ENCODE assay signal across 8 cellular contexts in genomic region chr1:107056426-107057196, GRCh38. TPM values are rescaled to one million over a fixed set of nuclear protein-coding genes. Genes with fewer than 3 reads are reported as not detected.
DNase-seq lines count a peak whose midpoint lies in the region; ATAC-seq and TF ChIP-seq lines count a peak whose summit lies in the region.

Gene PRMT6 (plus strand): TSS chr1:107056674. CDS start chr1:107056716, 42 bp downstream.

- no peaks in the 10 kb centered on the region for H4K20me1 ChIP-seq in BLaER1

- under 1% methylated on average over 26 of the region's 73 CpGs for WGBS in right lobe of liver (ENCODE audit: insufficient coverage, low coverage, low lambda C conversion rate, missing lambda C conversion rate)

- peak within 1 kb of the TSS; percentile 97 for H3K4me2 ChIP-seq in BLaER1

- H3K27ac ChIP-seq in BLaER1 (peak within 1 kb of the TSS; percentile 95), right lobe of liver (peak within 1 kb of the TSS in 2 of 3 donors; percentile 66 to 70)

- H3K4me1 ChIP-seq in BLaER1 (peaks cover 25% of the 10 kb centered on the region), right lobe of liver (peaks cover 0 to 6% (median 0%) of the 10 kb centered on the region in 4 donors)

- TF ChIP-seq CTCF in right lobe of liver (IDR thresholded peaks at IDR 0.05), result no peak

- H3K4me3 ChIP-seq in BLaER1, result peak within 1 kb of the TSS; percentile 97
- H3K4me3 ChIP-seq in right lobe of liver, result peak within 1 kb of the TSS; percentile 59 to 84 (median 70)

- H3K36me3 ChIP-seq in BLaER1, result peaks cover 18% of the 10 kb centered on the region
- H3K36me3 ChIP-seq in right lobe of liver, result no peaks in the 10 kb centered on the region

- H3K9me3 ChIP-seq in BLaER1, result no peaks in the 10 kb centered on the region
- no peaks in the 10 kb centered on the region for H3K9me3 ChIP-seq in right lobe of liver

- intact Hi-C loops in right lobe of liver (cut with DNase I), result no loop called here

- H3K27me3 ChIP-seq in BLaER1, result no peaks in the 10 kb centered on the region
- no peaks in the 10 kb centered on the region for H3K27me3 ChIP-seq in right lobe of liver

- ATAC-seq in HG03460 (IDR thresholded peaks at IDR 0.05; ENCODE audit: unreplicated experiment), result peak; percentile 94
- peak; percentile 82 to 95 (median 88) for ATAC-seq in right lobe of liver

- TF ChIP-seq POLR2A in right lobe of liver (IDR thresholded peaks at IDR 0.05), result peak; percentile 64

- peak within 1 kb of the TSS; percentile 95 for H3K9ac ChIP-seq in BLaER1

- peak; percentile 55 for DNase-seq in GM19240 (ENCODE audit: insufficient read length, low spot score)
- DNase-seq in NCI-H526 treated with DMSO at 0.1 percent for 48 hours (lab: John Stamatoyannopoulos, UW), result peak; percentile 78
- DNase-seq in activated CD4-positive, alpha-beta T cell treated with anti-CD3 and anti-CD28 coated beads, Interleukin-2, amount 50 U/mL, for 4 hours, result peak; percentile 74 to 77
- DNase-seq in dermis microvascular lymphatic vessel endothelial cell (ENCODE audit: low read depth in 2 of 2), result peak; percentile 23 to 72
- DNase-seq in right lobe of liver, result peak; percentile 77 to 85 (median 80)
- peak; percentile 83 for DNase-seq in stimulated activated CD4-positive, alpha-beta T cell treated with anti-CD3 and anti-CD28 coated beads, Interleukin-4, amount 100 ng/mL, for 24 hours

RNA-seq across cellular contexts. Expression of gene PRMT6, which starts in this region (rescaled TPM):
- total RNA-seq in dermis microvascular lymphatic vessel endothelial cell (12.6 and 14.0 TPM in 2 replicates), right lobe of liver (10 to 100 TPM in 2 of 6 experiments, 1 to 10 TPM in 3, under 1 TPM in 1; 0.97 to 12.7 (median 5.4) TPM)

Comparison
In these comparisons a context has a peak if more than half of its experiments do, and no peak if none do; other contexts are left out.
1. Peak in every context shown above with its lines: DNase-seq, ATAC-seq, H3K4me3 ChIP-seq and H3K27ac ChIP-seq.